Comparison of ENCODE assay signal across 10 cellular contexts in genomic region chr3:127036209-127037020, GRCh38. TPM values are rescaled to one million over a fixed set of nuclear protein-coding genes. Genes with fewer than 3 reads are reported as not detected.
DNase-seq lines count a peak whose midpoint lies in the region; ATAC-seq and TF ChIP-seq lines count a peak whose summit lies in the region.
"Had no signal": no experiment of that assay in that cellular context is flagged by ENCODE, and none has a peak within 500 bp of the region (broad histone marks: within the 10 kb centered on the region; RNA-seq: fewer than 3 reads in every experiment).

No MANE protein-coding gene starts in this region.

- peak overlapping the region in 1 of 2 experiments; percentile 42 for H3K4ac ChIP-seq in mesenchymal stem cell (ENCODE audit: low read depth in 1 of 2, low read length in 2 of 2)

- H3K27me3 ChIP-seq in colonic mucosa (no peaks in the 10 kb centered on the region), mesenchymal stem cell (ENCODE audit: control insufficient read depth in 1 of 2, insufficient read depth in 1 of 2, low read length in 2 of 2) (peaks cover 0 to 14% of the 10 kb centered on the region in 2 experiments), upper lobe of left lung (no peaks in the 10 kb centered on the region)

- no peak for TF ChIP-seq CTCF in colonic mucosa (IDR thresholded peaks at IDR 0.05)
- no peak for TF ChIP-seq CTCF in upper lobe of left lung (IDR thresholded peaks at IDR 0.05)

- H4K91ac ChIP-seq in mesenchymal stem cell (ENCODE audit: low read length): peak overlapping the region; percentile 52

- H2BK15ac ChIP-seq in mesenchymal stem cell (ENCODE audit: low read depth, poor library complexity, severe bottlenecking): no peak overlapping the region

- H3K18ac ChIP-seq in mesenchymal stem cell (ENCODE audit: low read depth in 1 of 2, low read length in 2 of 2): no peak overlapping the region

- H3K9me3 ChIP-seq in colonic mucosa (no peaks in the 10 kb centered on the region), mesenchymal stem cell (ENCODE audit: control insufficient read depth, low read length) (no peaks in the 10 kb centered on the region), upper lobe of left lung (no peaks in the 10 kb centered on the region)

- no peak overlapping the region for H2BK120ac ChIP-seq in mesenchymal stem cell (ENCODE audit: low read depth, low read length)

- no peaks in the 10 kb centered on the region for H3K36me3 Mint-ChIP-seq in activated naive CD8-positive, alpha-beta T cell treated with anti-CD3 and anti-CD28 coated beads, Interleukin-2, amount 10 ng/mL, durations not matched to agents 7 days and 5 days
- no peaks in the 10 kb centered on the region for H3K36me3 Mint-ChIP-seq in activated naive CD8-positive, alpha-beta T cell treated with anti-CD3 and anti-CD28 coated beads, Interleukin-2, amount 50 U/mL, for 24 hours (ENCODE audit: low read depth)

- H3K23ac ChIP-seq in mesenchymal stem cell (ENCODE audit: low read length in 2 of 2): no peak overlapping the region

- no peak overlapping the region for H2BK5ac ChIP-seq in mesenchymal stem cell (ENCODE audit: low read depth, low read length, poor library complexity, severe bottlenecking)

- no peak overlapping the region for H2BK12ac ChIP-seq in mesenchymal stem cell (ENCODE audit: low read length in 2 of 2)

- no peak for TF ChIP-seq EP300 in upper lobe of left lung (IDR thresholded peaks at IDR 0.05)

- H3K14ac ChIP-seq in mesenchymal stem cell (ENCODE audit: low read length in 2 of 2): no peak overlapping the region

- H3K4me3 Mint-ChIP-seq in activated naive CD8-positive, alpha-beta T cell treated with anti-CD3 and anti-CD28 coated beads, Interleukin-2, amount 10 ng/mL, durations not matched to agents 7 days and 5 days: no peak overlapping the region
- H3K4me3 Mint-ChIP-seq in activated naive CD8-positive, alpha-beta T cell treated with anti-CD3 and anti-CD28 coated beads, Interleukin-2, amount 50 U/mL, for 24 hours: no peak overlapping the region

- ATAC-seq in activated naive CD8-positive, alpha-beta T cell treated with anti-CD3 and anti-CD28 coated beads, Interleukin-2, amount 10 ng/mL, durations not matched to agents 7 days and 5 days (ENCODE audit: low read depth): no peak
- no peak for ATAC-seq in activated naive CD8-positive, alpha-beta T cell treated with anti-CD3 and anti-CD28 coated beads, Interleukin-2, amount 50 U/mL, for 24 hours
- ATAC-seq in upper lobe of left lung (ENCODE audit: low FRiP score in 2 of 2) (no peak), HG03039 (IDR thresholded peaks at IDR 0.05; ENCODE audit: unreplicated experiment) (no peak)

- H3K4me1 ChIP-seq in colonic mucosa (peaks cover 26% of the 10 kb centered on the region), mesenchymal stem cell (ENCODE audit: control insufficient read depth, insufficient read depth, low read depth, low read length) (peaks cover 27% of the 10 kb centered on the region), upper lobe of left lung (peaks cover 0 to 15% (median 5%) of the 10 kb centered on the region in 4 donors)

- no peak overlapping the region for H2AK5ac ChIP-seq in mesenchymal stem cell (ENCODE audit: low read length, severe bottlenecking)

- H3K4me2 ChIP-seq in mesenchymal stem cell (ENCODE audit: low read length, poor library complexity, severe bottlenecking): no peak overlapping the region
- H3K4me2 ChIP-seq: smooth muscle cell had no signal

- no peaks in the 10 kb centered on the region for H3K9me3 Mint-ChIP-seq in activated naive CD8-positive, alpha-beta T cell treated with anti-CD3 and anti-CD28 coated beads, Interleukin-2, amount 10 ng/mL, durations not matched to agents 7 days and 5 days
- no peaks in the 10 kb centered on the region for H3K9me3 Mint-ChIP-seq in activated naive CD8-positive, alpha-beta T cell treated with anti-CD3 and anti-CD28 coated beads, Interleukin-2, amount 50 U/mL, for 24 hours

- 92% methylated on average over 27 of the region's 28 CpGs for WGBS in mesenchymal stem cell
- WGBS in upper lobe of left lung, 2 donors: 88 to 90% methylated on average over 13 to 26 of the region's 28 CpGs

- H3K79me1 ChIP-seq in mesenchymal stem cell (replicated peaks; ENCODE audit: low read length, poor library complexity, severe bottlenecking): no peaks in the 10 kb centered on the region

- POLR2A ChIA-PET in activated naive CD8-positive, alpha-beta T cell treated with anti-CD3 and anti-CD28 coated beads, Interleukin-2, amount 10 ng/mL, durations not matched to agents 7 days and 5 days (lab: Charles Lee): no interaction called here

- no peak overlapping the region for H2AFZ ChIP-seq in mesenchymal stem cell (ENCODE audit: low read depth, low read length)

- H4K8ac ChIP-seq in mesenchymal stem cell (ENCODE audit: low read length): peak overlapping the region; percentile 5

- H3K36me3 ChIP-seq in colonic mucosa: no peaks in the 10 kb centered on the region
- peaks cover 35 to 45% of the 10 kb centered on the region in 2 experiments for H3K36me3 ChIP-seq in mesenchymal stem cell (ENCODE audit: control insufficient read depth in 1 of 2, insufficient read depth in 2 of 2, low read depth in 1 of 2, low read length in 2 of 2)
- H3K36me3 ChIP-seq in upper lobe of left lung: peaks cover 0 to 34% (median 23%) of the 10 kb centered on the region in 4 donors

- H3K27ac ChIP-seq in colonic mucosa (peak overlapping the region; percentile 82), mesenchymal stem cell (ENCODE audit: low read length, poor library complexity, severe bottlenecking) (no peak overlapping the region), upper lobe of left lung (peak overlapping the region in 3 of 4 donors; percentile 46 to 65 (median 57))

- H3K27ac Mint-ChIP-seq in activated naive CD8-positive, alpha-beta T cell treated with anti-CD3 and anti-CD28 coated beads, Interleukin-2, amount 10 ng/mL, durations not matched to agents 7 days and 5 days: no peak overlapping the region
- no peak overlapping the region for H3K27ac Mint-ChIP-seq in activated naive CD8-positive, alpha-beta T cell treated with anti-CD3 and anti-CD28 coated beads, Interleukin-2, amount 50 U/mL, for 24 hours

- H3K27me3 Mint-ChIP-seq in activated naive CD8-positive, alpha-beta T cell treated with anti-CD3 and anti-CD28 coated beads, Interleukin-2, amount 10 ng/mL, durations not matched to agents 7 days and 5 days: no peaks in the 10 kb centered on the region
- H3K27me3 Mint-ChIP-seq in activated naive CD8-positive, alpha-beta T cell treated with anti-CD3 and anti-CD28 coated beads, Interleukin-2, amount 50 U/mL, for 24 hours: no peaks in the 10 kb centered on the region

- H3K9ac ChIP-seq in colonic mucosa (ENCODE audit: low read depth in 2 of 2, low read length in 2 of 2): peak overlapping the region; percentile 19 to 51
- H3K9ac ChIP-seq in mesenchymal stem cell (ENCODE audit: low read length): peak overlapping the region; percentile 58

- H3K4me1 Mint-ChIP-seq in activated naive CD8-positive, alpha-beta T cell treated with anti-CD3 and anti-CD28 coated beads, Interleukin-2, amount 10 ng/mL, durations not matched to agents 7 days and 5 days: no peaks in the 10 kb centered on the region
- H3K4me1 Mint-ChIP-seq in activated naive CD8-positive, alpha-beta T cell treated with anti-CD3 and anti-CD28 coated beads, Interleukin-2, amount 50 U/mL, for 24 hours: no peaks in the 10 kb centered on the region

- intact Hi-C loops in colonic mucosa (cut with DNase I): no loop called here

- DNase-seq in activated naive CD8-positive, alpha-beta T cell treated with anti-CD3 and anti-CD28 coated beads, Interleukin-2, amount 10 ng/mL, durations not matched to agents 7 days and 5 days: peak; percentile 15
- DNase-seq in activated naive CD8-positive, alpha-beta T cell treated with anti-CD3 and anti-CD28 coated beads, Interleukin-2, amount 50 U/mL, for 24 hours: no peak
- DNase-seq in colonic mucosa (peak; percentile 64), mesenchymal stem cell (no peak), upper lobe of left lung (peak in 1 of 2 donors; percentile 75), SK-N-DZ (ENCODE audit: low spot score) (no peak), NCI-H2227 treated with DMSO at 0.1 percent for 48 hours (lab: John Stamatoyannopoulos, UW) (no peak)
- DNase-seq: Kasumi-1 had no signal

- no peak overlapping the region for H3K4me3 ChIP-seq in colonic mucosa
- no peak overlapping the region for H3K4me3 ChIP-seq in mesenchymal stem cell (ENCODE audit: insufficient read depth in 1 of 2, low read depth in 1 of 2, low read length in 2 of 2)
- no peak overlapping the region for H3K4me3 ChIP-seq in upper lobe of left lung
- H3K4me3 ChIP-seq: smooth muscle cell had no signal

- TF ChIP-seq POLR2A in upper lobe of left lung (IDR thresholded peaks at IDR 0.05): no peak

RNA-seq across cellular contexts. Expression of gene PLXNA1, which starts 53.5 kb away (rescaled TPM):
- total RNA-seq in activated naive CD8-positive, alpha-beta T cell treated with anti-CD3 and anti-CD28 coated beads, Interleukin-2, amount 10 ng/mL, durations not matched to agents 7 days and 5 days: 1 to 10 TPM; 5.7 to 5.8 TPM
- 10 to 100 TPM; 16.0 to 19.3 TPM for total RNA-seq in colonic mucosa
- 51.0 TPM for polyA plus RNA-seq in mesenchymal stem cell (2013, experiment 1 of 2)
- 49.9 TPM for polyA plus RNA-seq in mesenchymal stem cell (2013, experiment 2 of 2)
- 10 to 100 TPM; 48.0 to 94.3 (median 73.7) TPM for total RNA-seq in upper lobe of left lung
- polyA plus RNA-seq in SK-N-DZ (2014; cell fraction: cytosol; rRNA removed): 35.7 and 45.9 TPM in 2 replicates
- 116 and 164 TPM in 2 replicates for polyA plus RNA-seq in SK-N-DZ (2014; cell fraction: nucleus; rRNA removed)

Comparison
In these comparisons a context has a peak if more than half of its experiments do, and no peak if none do; other contexts are left out.
1. DNase-seq: peak in activated naive CD8-positive, alpha-beta T cell treated with anti-CD3 and anti-CD28 coated beads, Interleukin-2, amount 10 ng/mL, durations not matched to agents 7 days and 5 days (single experiment) and colonic mucosa (single experiment); none in activated naive CD8-positive, alpha-beta T cell treated with anti-CD3 and anti-CD28 coated beads, Interleukin-2, amount 50 U/mL, for 24 hours (single experiment), mesenchymal stem cell (single experiment), SK-N-DZ (single experiment) and NCI-H2227 treated with DMSO at 0.1 percent for 48 hours (single experiment).